25 cellular contexts compared by ENCODE assay signal in the genomic region with DNA sequence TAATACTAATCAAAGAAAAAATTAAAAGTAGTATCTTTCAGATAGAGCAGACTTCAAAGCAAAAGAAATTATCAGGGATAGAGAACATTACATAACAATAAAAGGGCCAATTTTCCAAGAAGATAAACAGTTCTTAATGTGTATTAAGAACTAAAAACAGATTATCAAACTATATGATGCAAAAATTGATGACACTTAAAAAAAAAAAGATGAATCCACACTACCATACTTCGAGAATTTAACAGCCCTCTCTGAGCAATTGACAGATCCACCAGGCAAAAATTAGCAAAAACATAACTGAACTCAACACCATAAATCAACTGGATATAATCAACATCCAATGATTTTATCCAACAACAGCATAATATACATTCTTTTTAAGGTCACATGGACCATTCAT.
A peak's percentile ranks its signal among the peaks of the same experiment; 100 is the strongest.
DNase-seq lines count a peak whose midpoint lies in the region; ATAC-seq, FAIRE-seq and TF ChIP-seq lines count a peak whose summit lies in the region.
"Had no signal": no experiment of that assay in that cellular context is flagged by ENCODE, and none has a peak within 500 bp of the region (broad histone marks: within the 10 kb centered on the region; RNA-seq: fewer than 3 reads in every experiment).

No MANE protein-coding gene starts in this region.

- no peak overlapping the region for H3K4me2 ChIP-seq in A549
- H3K4me2 ChIP-seq in BLaER1: no peak overlapping the region
- no peak overlapping the region for H3K4me2 ChIP-seq in Karpas-422 (ENCODE audit: low read depth, low read length, poor library complexity, severe bottlenecking)
- H3K4me2 ChIP-seq in K562 (ENCODE audit: insufficient read depth, low read length): no peak overlapping the region

- CTCF ChIA-PET in A549 (lab: Yijun Ruan, JAX) (no interaction called here), K562 (lab: Yijun Ruan, JAX; ENCODE audit: low intra/inter-chr PET ratio) (no interaction called here)

- intact Hi-C loops in K562 (cut with micrococcal nuclease): no loop called here

- no peaks in the 10 kb centered on the region for H3K36me3 ChIP-seq in BLaER1
- H3K36me3 ChIP-seq in Karpas-422 (ENCODE audit: insufficient read depth, low read length): no peaks in the 10 kb centered on the region
- no peaks in the 10 kb centered on the region for H3K36me3 ChIP-seq in K562 (ENCODE audit: control insufficient read depth, insufficient read depth, low read length)

- no peak for TF ChIP-seq CTCF in A549 (IDR thresholded peaks at IDR 0.05)
- no peak for TF ChIP-seq CTCF in K562 (IDR thresholded peaks at IDR 0.05 in 2 of 3, conservative IDR thresholded peaks at IDR 0.05 in 1 of 3; ENCODE audit: insufficient read depth in 2 of 3, low read depth in 1 of 3, low read length in 3 of 3)

- TF ChIP-seq RAD21 in A549 (conservative IDR thresholded peaks at IDR 0.05 in 1 of 2, IDR thresholded peaks at IDR 0.05 in 1 of 2): no peak
- no peak for TF ChIP-seq RAD21 in K562 (CRISPR knock-in tag; conservative IDR thresholded peaks at IDR 0.05 in 1 of 2, IDR thresholded peaks at IDR 0.05 in 1 of 2)

- H3K9me3 ChIP-seq in A549: no peaks in the 10 kb centered on the region
- peaks cover 61% of the 10 kb centered on the region for H3K9me3 ChIP-seq in BLaER1
- peaks cover 15% of the 10 kb centered on the region; the same call in 1 of the 2 replicates for H3K9me3 ChIP-seq in Karpas-422 (ENCODE audit: low read length)
- H3K9me3 ChIP-seq in K562 (replicated peaks; ENCODE audit: control insufficient read depth, insufficient read depth, low read depth, low read length): no peaks in the 10 kb centered on the region

- DNase-seq in A549 (ENCODE audit: low read depth in 1 of 2, low spot score in 1 of 2) (no peak), Karpas-422 (no peak), K562 (ENCODE audit: extremely low read depth in 1 of 4, low spot score in 3 of 4) (no peak), SHP77 (lab: John Stamatoyannopoulos, UW) (no peak), HuH-7.5 (ENCODE audit: low spot score) (no peak)
- DNase-seq in activated CD8-positive, alpha-beta memory T cell treated with anti-CD3 and anti-CD28 coated beads, Interleukin-2, amount 50 U/mL, for 48 hours: no peak
- DNase-seq: 8988T; AML-193; C1 segment of cervical spinal cord; CD4-positive, alpha-beta memory T cell; CD4-positive, CD25-positive, alpha-beta regulatory T cell; CD8-positive, alpha-beta memory T cell; COR-L47; DMS 273 treated with DMSO at 0.1 percent for 48 hours; DMS153; DMS53; DMS79; DND-41; EL; GDM1 had no signal

- H3K79me2 ChIP-seq in Karpas-422 (ENCODE audit: low read length): no peaks in the 10 kb centered on the region
- no peaks in the 10 kb centered on the region for H3K79me2 ChIP-seq in K562 (ENCODE audit: control insufficient read depth, insufficient read depth, low read length)

- no peak overlapping the region for H3K4me3 ChIP-seq in A549
- no peak overlapping the region for H3K4me3 ChIP-seq in BLaER1
- H3K4me3 ChIP-seq in Karpas-422 (ENCODE audit: low read length): no peak overlapping the region
- H3K4me3 ChIP-seq in K562: no peak overlapping the region
- H3K4me3 ChIP-seq: GM12878 had no signal

- H3K9me1 ChIP-seq in K562 (ENCODE audit: control insufficient read depth, insufficient read depth, low read length): no peaks in the 10 kb centered on the region

- H3K27ac ChIP-seq in A549 (no peak overlapping the region), BLaER1 (peak overlapping the region; percentile 22; the same call in 1 of the 2 replicates), Karpas-422 (ENCODE audit: low read length) (no peak overlapping the region), K562 (ENCODE audit: extremely low read depth, low read depth, low read length) (no peak overlapping the region)

- in situ Hi-C loops in K562 (cut with MboI): no loop called here

- H4K20me1 ChIP-seq in BLaER1: no peaks in the 10 kb centered on the region
- no peaks in the 10 kb centered on the region for H4K20me1 ChIP-seq in Karpas-422 (ENCODE audit: insufficient read depth, low read depth, low read length)
- no peaks in the 10 kb centered on the region for H4K20me1 ChIP-seq in K562 (replicated peaks; ENCODE audit: control insufficient read depth, insufficient read depth, low read length)

- no peaks in the 10 kb centered on the region for H3K4me1 ChIP-seq in A549
- peaks cover 13% of the 10 kb centered on the region for H3K4me1 ChIP-seq in BLaER1
- H3K4me1 ChIP-seq in Karpas-422 (ENCODE audit: low read length): no peaks in the 10 kb centered on the region
- no peaks in the 10 kb centered on the region for H3K4me1 ChIP-seq in K562 (replicated peaks in 1 of 2; ENCODE audit: control insufficient read depth in 2 of 2, insufficient read depth in 2 of 2, low read length in 2 of 2)

- POLR2A ChIA-PET in A549 (lab: Yijun Ruan, JAX): no interaction called here
- POLR2A ChIA-PET in K562 (lab: Yijun Ruan, JAX): no interaction called here

- H3K9ac ChIP-seq in BLaER1: no peak overlapping the region
- H3K9ac ChIP-seq in Karpas-422 (ENCODE audit: low read length): no peak overlapping the region
- H3K9ac ChIP-seq in K562 (ENCODE audit: insufficient read depth in 1 of 2, low read depth in 2 of 2, low read length in 2 of 2): no peak overlapping the region

- peak overlapping the region; percentile 1; the same call in 1 of the 2 replicates for H2AFZ ChIP-seq in Karpas-422 (ENCODE audit: low read length)
- H2AFZ ChIP-seq in K562 (ENCODE audit: low read depth, low read length): no peak overlapping the region

- peak; percentile 46 for FAIRE-seq in A549 (lab: Jason Lieb, UNC)
- FAIRE-seq in K562 (lab: Jason Lieb, UNC): no peak
- FAIRE-seq: GM12878, GM12892, GM18507, GM19239 had no signal

- no peak for TF ChIP-seq POLR2A in A549 (IDR thresholded peaks at IDR 0.05; ENCODE audit: low read length)
- TF ChIP-seq POLR2A in K562 (conservative IDR thresholded peaks at IDR 0.05): no peak

- BruUV-seq in K562 (replicated peaks; lab: Mats Ljungman, UMichigan): no TSS peak

- 6% methylated on average over 1 of the region's 1 CpG for WGBS in A549 (ENCODE audit: missing lambda C conversion rate)
- WGBS in K562 (ENCODE audit: insufficient coverage, low coverage, missing lambda C conversion rate): 0% methylated on average over 1 of the region's 1 CpG

- ATAC-seq in A549: no peak
- ATAC-seq in K562: no peak
- ATAC-seq: GM12878 had no signal

- no peaks in the 10 kb centered on the region for H3K9me2 ChIP-seq in Karpas-422 (replicated peaks; ENCODE audit: insufficient read depth, low read length)

- TF ChIP-seq EP300 in A549 (IDR thresholded peaks at IDR 0.05) (no peak), K562 (IDR thresholded peaks at IDR 0.05; ENCODE audit: low read length) (no peak)

- H3K27me3 ChIP-seq in BLaER1 (no peaks in the 10 kb centered on the region), Karpas-422 (ENCODE audit: low read length) (no peaks in the 10 kb centered on the region), K562 (ENCODE audit: control insufficient read depth in 2 of 2, insufficient read depth in 2 of 2, low read length in 2 of 2) (no peaks in the 10 kb centered on the region)

TF ChIP-seq in A549, 52 proteins besides CTCF, POLR2A, EP300 and RAD21:
- TF ChIP-seq GATA3 (IDR thresholded peaks at IDR 0.05; ENCODE audit: borderline replicate concordance) (no peak), FOSL2 (IDR thresholded peaks at IDR 0.05) (no peak), FOSL2 (CRISPR knock-in tag; IDR thresholded peaks at IDR 0.05) (no peak), MAFK (IDR thresholded peaks at IDR 0.05; ENCODE audit: partially characterized antibody) (peak; percentile 49)
- TF ChIP-seq, protein P1, sequence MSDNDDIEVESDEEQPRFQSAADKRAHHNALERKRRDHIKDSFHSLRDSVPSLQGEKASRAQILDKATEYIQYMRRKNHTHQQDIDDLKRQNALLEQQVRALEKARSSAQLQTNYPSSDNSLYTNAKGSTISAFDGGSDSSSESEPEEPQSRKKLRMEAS (IDR thresholded peaks at IDR 0.05): no peak
TF ChIP-seq in A549: peak in this region for 1.

TF ChIP-seq in K562, 482 proteins besides CTCF, POLR2A, EP300 and RAD21:
- TF ChIP-seq FUS (optimal IDR thresholded peaks at IDR 0.05; ENCODE audit: low read depth, low read length) (no peak), KLF6 (CRISPR knock-in tag; IDR thresholded peaks at IDR 0.05; ENCODE audit: borderline replicate concordance) (no peak), PRPF4 (IDR thresholded peaks at IDR 0.05; ENCODE audit: insufficient read depth, low read depth, low read length, poor library complexity, severe bottlenecking) (no peak), ZZZ3 (IDR thresholded peaks at IDR 0.05) (no peak), KLF10 (CRISPR knock-in tag; IDR thresholded peaks at IDR 0.05) (no peak), ZNF316 (IDR thresholded peaks at IDR 0.05) (peak; percentile 30; the same call in 1 of the 2 replicates)
- TF ChIP-seq, protein P2, sequence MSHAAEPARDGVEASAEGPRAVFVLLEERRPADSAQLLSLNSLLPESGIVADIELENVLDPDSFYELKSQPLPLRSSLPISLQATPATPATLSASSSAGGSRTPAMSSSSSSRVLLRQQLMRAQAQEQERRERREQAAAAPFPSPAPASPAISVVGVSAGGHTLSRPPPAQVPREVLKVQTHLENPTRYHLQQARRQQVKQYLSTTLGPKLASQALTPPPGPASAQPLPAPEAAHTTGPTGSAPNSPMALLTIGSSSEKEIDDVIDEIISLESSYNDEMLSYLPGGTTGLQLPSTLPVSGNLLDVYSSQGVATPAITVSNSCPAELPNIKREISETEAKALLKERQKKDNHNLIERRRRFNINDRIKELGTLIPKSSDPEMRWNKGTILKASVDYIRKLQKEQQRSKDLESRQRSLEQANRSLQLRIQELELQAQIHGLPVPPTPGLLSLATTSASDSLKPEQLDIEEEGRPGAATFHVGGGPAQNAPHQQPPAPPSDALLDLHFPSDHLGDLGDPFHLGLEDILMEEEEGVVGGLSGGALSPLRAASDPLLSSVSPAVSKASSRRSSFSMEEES (CRISPR knock-in tag; IDR thresholded peaks at IDR 0.05): no peak
